In the genomic region with DNA sequence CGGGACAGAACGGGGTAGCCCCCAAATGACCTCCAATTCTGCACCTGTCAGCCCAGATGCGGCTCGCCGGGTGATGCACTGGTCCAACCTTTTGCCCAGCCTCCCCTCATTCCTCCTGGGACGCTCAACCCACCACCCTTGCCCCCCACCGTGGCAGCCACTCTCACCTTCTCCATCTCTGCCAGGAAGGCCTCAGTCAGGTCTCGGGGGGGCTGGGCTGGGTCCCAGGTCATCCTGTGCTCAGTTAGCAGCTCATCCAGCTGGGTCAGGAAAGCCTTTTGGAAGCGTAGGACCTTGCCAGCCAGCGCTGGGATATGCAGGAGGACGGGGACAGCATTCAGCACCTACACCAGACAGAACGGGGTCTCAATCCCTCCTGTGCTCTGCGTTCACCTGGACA, we compare ENCODE assay signal across 6 cellular contexts. TPM values are rescaled to one million over a fixed set of nuclear protein-coding genes. Genes with fewer than 3 reads are reported as not detected.
DNase-seq lines count a peak whose midpoint lies in the region; FAIRE-seq and TF ChIP-seq lines count a peak whose summit lies in the region.
"Not testable (repeated sequence)": the region's sequence is repeated elsewhere in the genome, so short reads cannot be mapped to it uniquely, and the experiment has no call there.
"Had no signal": no experiment of that assay in that cellular context is flagged by ENCODE, and none has a peak within 500 bp of the region (broad histone marks: within the 10 kb centered on the region; RNA-seq: fewer than 3 reads in every experiment).

No MANE protein-coding gene starts in this region.

- not testable (repeated sequence) for H3K79me2 ChIP-seq in astrocyte (ENCODE audit: insufficient read depth, low read length)

- H3K27me3 ChIP-seq in astrocyte (ENCODE audit: insufficient read depth, low read length) = not testable (repeated sequence)

- not testable (repeated sequence) for H3K4me1 Mint-ChIP-seq in Calu3 (ENCODE audit: low read depth, unreplicated experiment); astrocyte (ENCODE audit: low read depth, unreplicated experiment)

- not testable (repeated sequence) for H3K27me3 Mint-ChIP-seq in Calu3 (ENCODE audit: unreplicated experiment); astrocyte (ENCODE audit: low read depth, unreplicated experiment)

- DNase-seq in Calu3; astrocyte (ENCODE audit: low read depth); urothelium cell line (ENCODE audit: low spot score): not testable (repeated sequence)
- DNase-seq in kidney (peak; percentile 56), posterior vena cava (ENCODE audit: low spot score) (peak; percentile 50)

- TF ChIP-seq CTCF in Calu3 (IDR thresholded peaks at IDR 0.05; ENCODE audit: unreplicated experiment); astrocyte (IDR thresholded peaks at IDR 0.05; ENCODE audit: insufficient read depth, low read depth, low read length); kidney (IDR thresholded peaks at IDR 0.05; ENCODE audit: borderline replicate concordance, extremely low read depth, insufficient read depth): not testable (repeated sequence)

- not testable (repeated sequence) for H3K27ac ChIP-seq in astrocyte (ENCODE audit: low read depth, low read length); kidney (ENCODE audit: low read depth in 2 of 2, low read length in 2 of 2)

- H3K4me2 ChIP-seq in astrocyte (ENCODE audit: low read length) = not testable (repeated sequence)

- not testable (repeated sequence) for H3K4me3 Mint-ChIP-seq in Calu3 (ENCODE audit: low read depth, unreplicated experiment); astrocyte (ENCODE audit: unreplicated experiment)

- peaks cover 40% of the 10 kb centered on the region for H3K36me3 Mint-ChIP-seq in Calu3 (ENCODE audit: insufficient read depth, unreplicated experiment)
- H3K36me3 Mint-ChIP-seq in astrocyte (ENCODE audit: low read depth, unreplicated experiment) = not testable (repeated sequence)

- H3K4me1 ChIP-seq in astrocyte (ENCODE audit: insufficient read depth, low read length); kidney (ENCODE audit: control insufficient read depth in 1 of 2, insufficient read depth in 1 of 2, low read depth in 1 of 2, low read length in 2 of 2): not testable (repeated sequence)

- not testable (repeated sequence) for H4K20me1 ChIP-seq in astrocyte (ENCODE audit: insufficient read depth, low read length)

- BruUV-seq in Calu3 (replicated peaks; lab: Mats Ljungman, UMichigan) = not testable (repeated sequence)

- intact Hi-C loops in Calu3 (cut with micrococcal nuclease; ENCODE audit: unreplicated experiment); kidney (cut with DNase I); posterior vena cava (cut with DNase I): not testable (repeated sequence)

- H3K9ac ChIP-seq in astrocyte (ENCODE audit: low read length); kidney (ENCODE audit: low read length in 2 of 2): not testable (repeated sequence)

- not testable (repeated sequence) for FAIRE-seq in astrocyte (lab: Jason Lieb, UNC); kidney (lab: Jason Lieb, UNC)
- peak; percentile 93 for FAIRE-seq in urothelium cell line (lab: Jason Lieb, UNC)

- H2AFZ ChIP-seq in astrocyte (ENCODE audit: low read depth, low read length) = not testable (repeated sequence)

- not testable (repeated sequence) for H3K36me3 ChIP-seq in astrocyte (ENCODE audit: insufficient read depth, low read length); kidney (ENCODE audit: control insufficient read depth in 1 of 2, insufficient read depth in 2 of 2, low read length in 2 of 2)

- not testable (repeated sequence) for H3K4me3 ChIP-seq in astrocyte (ENCODE audit: insufficient read depth, low read depth, low read length); kidney (ENCODE audit: low read length in 2 of 2)

- not testable (repeated sequence) for H3K9me3 ChIP-seq in astrocyte (ENCODE audit: insufficient read depth, low read depth, low read length); kidney (ENCODE audit: control insufficient read depth in 1 of 2, low read length in 2 of 2)

- peak overlapping the region; percentile 45 for H3K27ac Mint-ChIP-seq in Calu3 (ENCODE audit: unreplicated experiment)
- peak overlapping the region; percentile 53 for H3K27ac Mint-ChIP-seq in astrocyte (ENCODE audit: unreplicated experiment)

- not testable (repeated sequence) for H3K9me3 Mint-ChIP-seq in Calu3 (ENCODE audit: low read depth, unreplicated experiment); astrocyte (ENCODE audit: unreplicated experiment)

- CTCF ChIA-PET in Calu3 (lab: Charles Lee) = interaction anchor here (0.6 kb wide), 1 partner anchor 29 kb away, joined by 6 read pairs; no protein-coding TSS in a partner anchor

RNA-seq across cellular contexts. Expression of a gene that starts 2.6 kb away (rescaled TPM):
- 9.3 and 10.7 TPM in 2 replicates for total RNA-seq in Calu3 (2022)
- 0.82 and 0.91 TPM in 2 replicates for total RNA-seq in astrocyte
- total RNA-seq in kidney = 3.2 TPM
- polyA plus RNA-seq in kidney (ENCODE audit: insufficient read depth, low read depth, low replicate concordance) = 0.39 TPM
- under 1 TPM; 0.37 to 0.48 TPM for total RNA-seq in posterior vena cava

RNA-seq across cellular contexts. Expression of a gene that starts 37.4 kb away (rescaled TPM):
- total RNA-seq in Calu3 (2022) (61.6 and 68.0 TPM in 2 replicates), astrocyte (58.6 and 58.7 TPM in 2 replicates), kidney (69.0 TPM), posterior vena cava (10 to 100 TPM; 48.1 to 52.1 TPM)
- 317 TPM for polyA plus RNA-seq in kidney (ENCODE audit: insufficient read depth, low read depth, low replicate concordance)

RNA-seq across cellular contexts. Expression of a gene that starts 48.5 kb away (rescaled TPM):
- total RNA-seq in Calu3 (2022) (60.8 and 65.5 TPM in 2 replicates), astrocyte (29.3 and 31.1 TPM in 2 replicates), kidney (113 TPM), posterior vena cava (10 to 100 TPM; 63.9 to 67.2 TPM)
- 264 TPM for polyA plus RNA-seq in kidney (ENCODE audit: insufficient read depth, low read depth, low replicate concordance)

RNA-seq across cellular contexts. Expression of a gene that starts 54.0 kb away (rescaled TPM):
- total RNA-seq in Calu3 (2022) (1.3 and 1.5 TPM in 2 replicates), astrocyte (0.12 and 0.18 TPM in 2 replicates), kidney (10.4 TPM), posterior vena cava (10 to 100 TPM; 15.2 to 17.3 TPM)
- 6.3 TPM for polyA plus RNA-seq in kidney (ENCODE audit: insufficient read depth, low read depth, low replicate concordance)
- total RNA-seq: G401 had no signal

RNA-seq across cellular contexts. Expression of a gene that starts 57.4 kb away (rescaled TPM):
- total RNA-seq in Calu3 (2022) (24.3 and 27.2 TPM in 2 replicates), astrocyte (8.9 TPM in 2 replicates), kidney (29.8 TPM), posterior vena cava (10 to 100 TPM; 18.4 to 29.7 TPM)
- polyA plus RNA-seq in kidney (ENCODE audit: insufficient read depth, low read depth, low replicate concordance) = 27.0 TPM
